In genomic region chr20:49713779-49714712, GRCh38 we compare ENCODE assay signal across 8 cellular contexts. TPM values are rescaled to one million over a fixed set of nuclear protein-coding genes. Genes with fewer than 3 reads are reported as not detected.
DNase-seq lines count a peak whose midpoint lies in the region; ATAC-seq and TF ChIP-seq lines count a peak whose summit lies in the region.

TSS of gene B4GALT5 (minus strand) at chr20:49713878. CDS start at chr20:49713690, 188 bp downstream.

- peak; percentile 86 for ATAC-seq in HG02885 (IDR thresholded peaks at IDR 0.05; ENCODE audit: poor library complexity, unreplicated experiment)

- TF ChIP-seq CTCF in WERI-Rb-1 (IDR thresholded peaks at IDR 0.05; ENCODE audit: low read depth, low read length) (no peak), mammary epithelial cell (conservative IDR thresholded peaks at IDR 0.05 in 1 of 2, IDR thresholded peaks at IDR 0.05 in 1 of 2; ENCODE audit: extremely low read depth in 1 of 2, insufficient read depth in 1 of 2, low read depth in 1 of 2, low read length in 2 of 2) (no peak)

- peak; percentile 23 for DNase-seq in DMS153 (lab: John Stamatoyannopoulos, UW)
- DNase-seq in DMS153 treated with DMSO at 0.1 percent for 48 hours (lab: John Stamatoyannopoulos, UW; ENCODE audit: unreplicated experiment) = no peak
- peak; percentile 82 for DNase-seq in NCI-H2196 (lab: John Stamatoyannopoulos, UW; ENCODE audit: unreplicated experiment)
- peak; percentile 91 for DNase-seq in WERI-Rb-1
- DNase-seq in mammary epithelial cell = no peak

- in situ Hi-C loops in mammary epithelial cell (cut with MboI; ENCODE audit: low sequenced_read_pairs in 2 of 2) = no loop called here

- H2AFZ ChIP-seq in mammary epithelial cell (ENCODE audit: low read depth, low read length) = peak within 1 kb of the TSS; percentile 95

- H3K4me2 ChIP-seq in mammary epithelial cell (ENCODE audit: insufficient read depth, low read depth, low read length) = peak within 1 kb of the TSS; percentile 84

- H3K27ac ChIP-seq in WERI-Rb-1 = peak within 1 kb of the TSS; percentile 93
- peak within 1 kb of the TSS; percentile 68 for H3K27ac ChIP-seq in mammary epithelial cell (ENCODE audit: insufficient read depth, low read depth, low read length)
- peak within 1 kb of the TSS; percentile 89 for H3K27ac ChIP-seq in iPS-20b (ENCODE audit: low read length)
- peak within 1 kb of the TSS; percentile 88 for H3K27ac ChIP-seq in skeletal muscle tissue (ENCODE audit: low read depth, low read length)

- no peaks in the 10 kb centered on the region for H3K27me3 ChIP-seq in WERI-Rb-1 (ENCODE audit: insufficient read depth, low read depth, severe bottlenecking)
- no peaks in the 10 kb centered on the region for H3K27me3 ChIP-seq in mammary epithelial cell (ENCODE audit: insufficient read depth, low read length)
- H3K27me3 ChIP-seq in iPS-20b (ENCODE audit: insufficient read depth, low read length) = no peaks in the 10 kb centered on the region
- no peaks in the 10 kb centered on the region for H3K27me3 ChIP-seq in skeletal muscle tissue (ENCODE audit: control insufficient read depth in 3 of 3, insufficient read depth in 3 of 3, low read length in 3 of 3)

- 18% methylated on average over 9 of the region's 66 CpGs for WGBS in mammary epithelial cell (ENCODE audit: low coverage, missing lambda C conversion rate)

- H4K20me1 ChIP-seq in mammary epithelial cell (ENCODE audit: insufficient read depth, low read length) = no peaks in the 10 kb centered on the region

- BruUV-seq in mammary epithelial cell (replicated peaks; lab: Mats Ljungman, UMichigan) = no TSS peak

- H3K9me3 ChIP-seq in WERI-Rb-1 (ENCODE audit: severe bottlenecking) = no peaks in the 10 kb centered on the region
- no peaks in the 10 kb centered on the region for H3K9me3 ChIP-seq in mammary epithelial cell (replicated peaks; ENCODE audit: insufficient read depth, low read length)
- H3K9me3 ChIP-seq in iPS-20b (ENCODE audit: insufficient read depth, low read depth, low read length) = no peaks in the 10 kb centered on the region
- H3K9me3 ChIP-seq in skeletal muscle tissue (ENCODE audit: control insufficient read depth in 3 of 3, low read length in 3 of 3) = no peaks in the 10 kb centered on the region

- H3K9ac ChIP-seq in mammary epithelial cell (ENCODE audit: insufficient read depth, low read length) (peak within 1 kb of the TSS; percentile 83), iPS-20b (ENCODE audit: low read depth, low read length) (peak within 1 kb of the TSS; percentile 92; the same call in 1 of the 2 replicates), skeletal muscle tissue (ENCODE audit: low read depth in 1 of 3, low read length in 3 of 3) (peak within 1 kb of the TSS; percentile 84 to 93 (median 87))

- H3K79me2 ChIP-seq in mammary epithelial cell (ENCODE audit: insufficient read depth, low read length) = peaks cover 44% of the 10 kb centered on the region

- CTCF ChIA-PET in mammary epithelial cell (lab: Charles Lee; ENCODE audit: low non-redundant PET) = interaction anchor here (0.5 kb wide), 1 partner anchor 14 kb away, joined by 3 read pairs; no protein-coding TSS in a partner anchor

- intact Hi-C loops in mammary epithelial cell (cut with micrococcal nuclease) = loop anchor here (2.0 to 5.0 kb wide), 3 partner anchors 78 to 103 kb away; partner anchors contain the start of gene SLC9A8

- H3K4me3 ChIP-seq in WERI-Rb-1 (ENCODE audit: low read depth, low read length) = peak within 1 kb of the TSS; percentile 70
- peak within 1 kb of the TSS; percentile 69 to 89 (median 89) for H3K4me3 ChIP-seq in mammary epithelial cell (replicated peaks in 1 of 3; ENCODE audit: insufficient read depth in 1 of 3, low read depth in 2 of 3, low read length in 3 of 3)
- H3K4me3 ChIP-seq in iPS-20b (ENCODE audit: low read length) = peak within 1 kb of the TSS; percentile 96
- peak within 1 kb of the TSS; percentile 84 to 95 (median 84) for H3K4me3 ChIP-seq in skeletal muscle tissue (ENCODE audit: low read length in 3 of 3)

- H3K36me3 ChIP-seq in WERI-Rb-1 (no peaks in the 10 kb centered on the region; the same call in 1 of the 2 replicates), mammary epithelial cell (ENCODE audit: insufficient read depth, low read length) (no peaks in the 10 kb centered on the region), iPS-20b (ENCODE audit: insufficient read depth, low read depth, low read length) (no peaks in the 10 kb centered on the region), skeletal muscle tissue (ENCODE audit: control insufficient read depth in 3 of 3, insufficient read depth in 3 of 3, low read length in 3 of 3) (no peaks in the 10 kb centered on the region)

- dilution Hi-C loops in mammary epithelial cell (cut with HindIII; ENCODE audit: low sequenced_read_pairs) = no loop called here

- peaks cover 16% of the 10 kb centered on the region for H3K4me1 ChIP-seq in mammary epithelial cell (ENCODE audit: insufficient read depth, low read length)
- peaks cover 11% of the 10 kb centered on the region; the same call in 1 of the 2 replicates for H3K4me1 ChIP-seq in iPS-20b (ENCODE audit: insufficient read depth, low read length)
- H3K4me1 ChIP-seq in skeletal muscle tissue (ENCODE audit: control insufficient read depth in 3 of 3, insufficient read depth in 3 of 3, low read length in 3 of 3) = peaks cover 23 to 45% (median 36%) of the 10 kb centered on the region in 3 donors

RNA-seq across cellular contexts. Expression of gene B4GALT5, which starts in this region (rescaled TPM):
- 10 to 100 TPM; 22.7 to 22.8 TPM for total RNA-seq in mammary epithelial cell
- polyA plus RNA-seq in mammary epithelial cell = 24.0 TPM
- polyA minus RNA-seq in mammary epithelial cell = 17.7 TPM
- 14.6 TPM for total RNA-seq in skeletal muscle tissue

Comparison
In these comparisons a context has a peak if more than half of its experiments do, and no peak if none do; other contexts are left out.
1. DNase-seq: peak in DMS153 (single experiment), NCI-H2196 (single experiment) and WERI-Rb-1 (single experiment); none in DMS153 treated with DMSO at 0.1 percent for 48 hours (single experiment) and mammary epithelial cell (single experiment).
2. Peak in every context shown above with its lines, with median percentiles within 50 percentile points of each other: H3K27ac ChIP-seq, H3K4me3 ChIP-seq and H3K9ac ChIP-seq.